In the genomic region with DNA sequence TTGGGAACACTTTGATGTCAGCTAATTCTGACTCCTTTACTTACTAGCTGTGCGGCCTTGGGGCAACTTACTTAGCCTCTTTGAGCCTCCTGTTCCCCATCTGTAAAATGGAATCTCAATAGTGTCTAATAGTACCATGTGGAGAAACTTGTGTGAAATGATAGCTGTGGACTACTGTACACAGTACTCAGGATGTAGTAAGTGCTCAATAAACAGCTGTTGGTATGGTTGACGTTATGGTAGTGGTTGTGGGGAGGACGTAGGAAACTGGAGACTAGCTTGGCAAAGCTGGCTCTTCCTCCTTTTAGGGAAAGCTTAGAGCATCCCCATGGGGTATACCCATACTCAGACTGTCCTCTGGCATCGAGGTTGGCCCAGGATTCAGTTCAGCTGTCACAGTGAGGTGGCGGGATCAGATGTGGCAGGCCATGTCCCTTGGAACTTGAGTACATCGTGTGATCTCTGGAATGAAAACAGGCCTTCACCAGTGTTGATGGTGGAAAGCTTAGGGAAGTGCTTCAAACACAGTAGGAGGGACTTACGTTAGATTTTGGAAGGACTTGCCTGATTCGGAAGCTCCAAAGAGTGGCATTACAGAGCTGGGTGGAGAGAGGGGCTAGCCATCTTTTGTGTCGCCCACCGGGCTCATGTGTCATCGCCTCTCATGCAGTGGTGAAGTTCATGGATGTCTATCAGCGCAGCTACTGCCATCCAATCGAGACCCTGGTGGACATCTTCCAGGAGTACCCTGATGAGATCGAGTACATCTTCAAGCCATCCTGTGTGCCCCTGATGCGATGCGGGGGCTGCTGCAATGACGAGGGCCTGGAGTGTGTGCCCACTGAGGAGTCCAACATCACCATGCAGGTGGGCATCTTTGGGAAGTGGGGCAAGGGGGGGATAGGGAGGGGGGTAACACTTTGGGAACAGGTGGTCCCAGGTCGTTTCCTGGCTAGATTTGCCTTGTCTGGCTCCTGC, we compare ENCODE assay signal across 18 cellular contexts. TPM values are rescaled to one million over a fixed set of nuclear protein-coding genes. Genes with fewer than 3 reads are reported as not detected.
DNase-seq lines count a peak whose midpoint lies in the region; ATAC-seq and TF ChIP-seq lines count a peak whose summit lies in the region.
"Had no signal": no experiment of that assay in that cellular context is flagged by ENCODE, and none has a peak within 500 bp of the region (broad histone marks: within the 10 kb centered on the region; RNA-seq: fewer than 3 reads in every experiment).

No MANE protein-coding gene starts in this region.

- DNase-seq in chondrocyte (ENCODE audit: low spot score) (peak; percentile 35), right lobe of liver (peak in 1 of 3 donors; percentile 43), mesenchymal stem cell (no peak), hippocampal formation (lab: John Stamatoyannopoulos, UW) (no peak)
- DNase-seq in stimulated activated naive B cell treated with anti-CD40 and anti-IgM and Interleukin-4, amounts not matched to agents 10 μg/mL and 1 μg/mL and 100 μg/mL, for 72 hours, result no peak
- DNase-seq: activated CD4-positive, alpha-beta T cell treated with anti-CD3 and anti-CD28 coated beads, Interleukin-2, amount 50 U/mL, for 1 hour; activated gamma-delta T cell; CD8-positive, alpha-beta T cell; DND-41; esophagus squamous epithelium; KG1; NCI-H1048; NCI-H2029; NCI-H446 treated with DMSO at 0.1 percent for 48 hours; stimulated activated CD4-positive, alpha-beta T cell treated with anti-CD3 and anti-CD28 coated beads, Interleukin-12 subunit alpha, Interleukin-12 subunit beta, amount 100 ng/mL, for 4 hours had no signal

- H2BK120ac ChIP-seq in mesenchymal stem cell (ENCODE audit: low read depth, low read length), result no peak overlapping the region

- no peak for TF ChIP-seq POLR2A in right lobe of liver (IDR thresholded peaks at IDR 0.05)

- 64% methylated on average over 9 of the region's 18 CpGs for WGBS in right lobe of liver (ENCODE audit: insufficient coverage, low coverage, low lambda C conversion rate, missing lambda C conversion rate)
- WGBS in mesenchymal stem cell, result 95% methylated on average over 17 of the region's 18 CpGs

- H3K9me3 Mint-ChIP-seq in chondrocyte (ENCODE audit: low read depth), result no peaks in the 10 kb centered on the region
- no peaks in the 10 kb centered on the region for H3K9me3 Mint-ChIP-seq in stimulated activated naive B cell treated with anti-CD40 and anti-IgM and Interleukin-4, amounts not matched to agents 10 μg/mL and 1 μg/mL and 100 μg/mL, for 72 hours
- H3K9me3 Mint-ChIP-seq: CD8-positive, alpha-beta T cell had no signal

- ATAC-seq in right lobe of liver, result no peak
- ATAC-seq in stimulated activated naive B cell treated with anti-CD40 and anti-IgM and Interleukin-4, amounts not matched to agents 10 μg/mL and 1 μg/mL and 100 μg/mL, for 72 hours (replicated peaks), result no peak
- ATAC-seq in HG02870 (IDR thresholded peaks at IDR 0.05; ENCODE audit: unreplicated experiment), result no peak
- no peak for ATAC-seq in HG03097 (IDR thresholded peaks at IDR 0.05; ENCODE audit: low FRiP score, unreplicated experiment)
- ATAC-seq: CD8-positive, alpha-beta T cell had no signal

- H3K9ac ChIP-seq in Loucy (ENCODE audit: low read depth, low read length, poor library complexity, severe bottlenecking) (peak overlapping the region; percentile 95), mesenchymal stem cell (ENCODE audit: low read length) (no peak overlapping the region)

- H3K27me3 ChIP-seq in Loucy (ENCODE audit: insufficient read depth, low read length, poor library complexity, severe bottlenecking), result no peaks in the 10 kb centered on the region
- H3K27me3 ChIP-seq in right lobe of liver, result no peaks in the 10 kb centered on the region
- no peaks in the 10 kb centered on the region for H3K27me3 ChIP-seq in mesenchymal stem cell (ENCODE audit: control insufficient read depth in 1 of 2, insufficient read depth in 1 of 2, low read length in 2 of 2)

- H2AK5ac ChIP-seq in mesenchymal stem cell (ENCODE audit: low read length, severe bottlenecking), result no peak overlapping the region

- H3K27me3 Mint-ChIP-seq in chondrocyte (ENCODE audit: low read depth), result no peaks in the 10 kb centered on the region
- peaks cover 18% of the 10 kb centered on the region in 2 donors for H3K27me3 Mint-ChIP-seq in stimulated activated naive B cell treated with anti-CD40 and anti-IgM and Interleukin-4, amounts not matched to agents 10 μg/mL and 1 μg/mL and 100 μg/mL, for 72 hours

- peaks cover 58% of the 10 kb centered on the region for H3K4me1 Mint-ChIP-seq in chondrocyte (ENCODE audit: low read depth)
- H3K4me1 Mint-ChIP-seq in stimulated activated naive B cell treated with anti-CD40 and anti-IgM and Interleukin-4, amounts not matched to agents 10 μg/mL and 1 μg/mL and 100 μg/mL, for 72 hours, result peaks cover 26 to 46% of the 10 kb centered on the region in 2 donors

- H3K36me3 ChIP-seq in Loucy (ENCODE audit: insufficient read depth, low read length), result peaks cover 55% of the 10 kb centered on the region
- peaks cover 0 to 61% (median 49%) of the 10 kb centered on the region in 4 donors for H3K36me3 ChIP-seq in right lobe of liver
- peaks cover 61 to 79% of the 10 kb centered on the region in 2 experiments for H3K36me3 ChIP-seq in mesenchymal stem cell (ENCODE audit: control insufficient read depth in 1 of 2, insufficient read depth in 2 of 2, low read depth in 1 of 2, low read length in 2 of 2)

- no peak overlapping the region for H2BK15ac ChIP-seq in mesenchymal stem cell (ENCODE audit: low read depth, poor library complexity, severe bottlenecking)

- peak overlapping the region; percentile 87 for H3K4me3 ChIP-seq in Loucy (ENCODE audit: low read length, poor library complexity, severe bottlenecking)
- no peak overlapping the region for H3K4me3 ChIP-seq in right lobe of liver
- H3K4me3 ChIP-seq in mesenchymal stem cell (ENCODE audit: insufficient read depth in 1 of 2, low read depth in 1 of 2, low read length in 2 of 2), result no peak overlapping the region
- H3K4me3 ChIP-seq: esophagus squamous epithelium had no signal

- H3F3A ChIP-seq in Loucy (ENCODE audit: low read depth), result no peaks in the 10 kb centered on the region

- peaks cover 51% of the 10 kb centered on the region for H4K20me1 ChIP-seq in Loucy (ENCODE audit: insufficient read depth, low read length, poor library complexity, severe bottlenecking)

- no peak for TF ChIP-seq CTCF in Loucy (conservative IDR thresholded peaks at IDR 0.05; ENCODE audit: low read length)
- TF ChIP-seq CTCF in chondrocyte (IDR thresholded peaks at IDR 0.05), result no peak
- no peak for TF ChIP-seq CTCF in right lobe of liver (IDR thresholded peaks at IDR 0.05)

- H3K4me2 ChIP-seq in Loucy (ENCODE audit: low read depth, low read length, poor library complexity, severe bottlenecking), result peak overlapping the region; percentile 98
- no peak overlapping the region for H3K4me2 ChIP-seq in mesenchymal stem cell (ENCODE audit: low read length, poor library complexity, severe bottlenecking)

- no peak overlapping the region for H3K4me3 Mint-ChIP-seq in chondrocyte (ENCODE audit: unreplicated experiment)
- H3K4me3 Mint-ChIP-seq in stimulated activated naive B cell treated with anti-CD40 and anti-IgM and Interleukin-4, amounts not matched to agents 10 μg/mL and 1 μg/mL and 100 μg/mL, for 72 hours, result no peak overlapping the region
- H3K4me3 Mint-ChIP-seq: CD8-positive, alpha-beta T cell had no signal

- H2BK5ac ChIP-seq in mesenchymal stem cell (ENCODE audit: low read depth, low read length, poor library complexity, severe bottlenecking), result no peak overlapping the region

- H4K8ac ChIP-seq in mesenchymal stem cell (ENCODE audit: low read length), result no peak overlapping the region

- no peak overlapping the region for H3K27ac Mint-ChIP-seq in chondrocyte (ENCODE audit: unreplicated experiment)
- peak overlapping the region; percentile 31 for H3K27ac Mint-ChIP-seq in stimulated activated naive B cell treated with anti-CD40 and anti-IgM and Interleukin-4, amounts not matched to agents 10 μg/mL and 1 μg/mL and 100 μg/mL, for 72 hours
- H3K27ac Mint-ChIP-seq: CD8-positive, alpha-beta T cell had no signal

- peaks cover 42% of the 10 kb centered on the region for H3K79me1 ChIP-seq in mesenchymal stem cell (replicated peaks; ENCODE audit: low read length, poor library complexity, severe bottlenecking)

- H3K79me2 ChIP-seq in Loucy (ENCODE audit: insufficient read depth, low read length), result peaks cover 84% of the 10 kb centered on the region

- no peaks in the 10 kb centered on the region for H3K9me2 ChIP-seq in Loucy (replicated peaks; ENCODE audit: low read depth, low read length)

- H3K36me3 Mint-ChIP-seq in chondrocyte (ENCODE audit: low read depth), result peaks cover 32% of the 10 kb centered on the region
- H3K36me3 Mint-ChIP-seq in stimulated activated naive B cell treated with anti-CD40 and anti-IgM and Interleukin-4, amounts not matched to agents 10 μg/mL and 1 μg/mL and 100 μg/mL, for 72 hours, result peaks cover 7 to 24% of the 10 kb centered on the region in 2 donors
- H3K36me3 Mint-ChIP-seq: CD8-positive, alpha-beta T cell had no signal

- H2BK12ac ChIP-seq in mesenchymal stem cell (ENCODE audit: low read length in 2 of 2), result no peak overlapping the region

- H3K27ac ChIP-seq in right lobe of liver (peak overlapping the region in 2 of 3 donors; percentile 66 to 94), mesenchymal stem cell (ENCODE audit: low read length, poor library complexity, severe bottlenecking) (no peak overlapping the region)

- H3K14ac ChIP-seq in mesenchymal stem cell (ENCODE audit: low read length in 2 of 2), result no peak overlapping the region

- H3K18ac ChIP-seq in mesenchymal stem cell (ENCODE audit: low read depth in 1 of 2, low read length in 2 of 2), result no peak overlapping the region

- H2AFZ ChIP-seq in Loucy (ENCODE audit: low read length) (no peak overlapping the region), mesenchymal stem cell (ENCODE audit: low read depth, low read length) (no peak overlapping the region)

- intact Hi-C loops in right lobe of liver (cut with DNase I), result loop anchor here (10.0 kb wide), 1 partner anchor 48 kb away; no protein-coding TSS in a partner anchor

- no peak overlapping the region for H3K23ac ChIP-seq in mesenchymal stem cell (ENCODE audit: low read length in 2 of 2)

- H4K91ac ChIP-seq in mesenchymal stem cell (ENCODE audit: low read length), result no peak overlapping the region

- no peak overlapping the region for H3K4ac ChIP-seq in mesenchymal stem cell (ENCODE audit: low read depth in 1 of 2, low read length in 2 of 2)

- no peaks in the 10 kb centered on the region for H3K9me3 ChIP-seq in Loucy (ENCODE audit: insufficient read depth, low read depth, low read length)
- no peaks in the 10 kb centered on the region for H3K9me3 ChIP-seq in right lobe of liver
- H3K9me3 ChIP-seq in mesenchymal stem cell (ENCODE audit: control insufficient read depth, low read length), result no peaks in the 10 kb centered on the region
- H3K9me3 ChIP-seq: esophagus squamous epithelium had no signal

- H3K4me1 ChIP-seq in Loucy (ENCODE audit: insufficient read depth, low read length, poor library complexity, severe bottlenecking) (peaks cover 52% of the 10 kb centered on the region), right lobe of liver (peaks cover 0 to 32% (median 5%) of the 10 kb centered on the region in 4 donors), mesenchymal stem cell (ENCODE audit: control insufficient read depth, insufficient read depth, low read depth, low read length) (peaks cover 56% of the 10 kb centered on the region)

RNA-seq across cellular contexts. Expression of gene VEGFA, which starts 7.1 kb away (rescaled TPM):
- total RNA-seq in chondrocyte (24.8 to 139 TPM (median 137 TPM) in 3 replicates), right lobe of liver (100 to 1,000 TPM in 5 of 6 experiments, 10 to 100 TPM in 1; 91.3 to 571 (median 132) TPM)
- 94.9 TPM for polyA plus RNA-seq in mesenchymal stem cell (2013, experiment 1 of 2)
- polyA plus RNA-seq in mesenchymal stem cell (2013, experiment 2 of 2), result 89.3 TPM
